In genomic region chr17:66906321-66907278, GRCh38 we compare ENCODE assay signal across 8 cellular contexts. TPM values are rescaled to one million over a fixed set of nuclear protein-coding genes. Genes with fewer than 3 reads are reported as not detected.
DNase-seq lines count a peak whose midpoint lies in the region; ATAC-seq and TF ChIP-seq lines count a peak whose summit lies in the region.

No MANE protein-coding gene starts in this region.

- CTCF ChIA-PET in activated CD4-positive, alpha-beta T cell treated with anti-CD3 and anti-CD28 coated beads, Interleukin-2, amount 10 ng/mL, durations not matched to agents 7 days and 5 days (lab: Charles Lee): no interaction called here

- H3K4me1 ChIP-seq in CD4-positive, CD25-positive, alpha-beta regulatory T cell (ENCODE audit: control insufficient read depth, insufficient read depth, low read length, poor library complexity, severe bottlenecking): no peaks in the 10 kb centered on the region
- H3K4me1 ChIP-seq in liver (ENCODE audit: control insufficient read depth in 4 of 4, insufficient read depth in 4 of 4, low read length in 3 of 4): peaks cover 0 to 6% (median 2%) of the 10 kb centered on the region in 4 donors

- DNase-seq in CD4-positive, CD25-positive, alpha-beta regulatory T cell: peak; percentile 19 to 72 (median 40)
- DNase-seq in NCI-H524 (lab: John Stamatoyannopoulos, UW): peak; percentile 83 to 92
- DNase-seq in activated CD4-positive, alpha-beta T cell treated with anti-CD3 and anti-CD28 coated beads, Interleukin-2, amount 10 ng/mL, durations not matched to agents 7 days and 5 days: peak; percentile 68
- peak; percentile 59 for DNase-seq in dedifferentiated amniotic fluid mesenchymal stem cell (ENCODE audit: extremely low spot score)
- peak; percentile 46 to 65 (median 49) for DNase-seq in stimulated activated CD4-positive, alpha-beta T cell treated with anti-CD3 and anti-CD28 coated beads, TNF-alpha, amount 100 ng/mL, for 24 hours (ENCODE audit: low read depth in 3 of 3)

- no peaks in the 10 kb centered on the region for H3K36me3 ChIP-seq in CD4-positive, CD25-positive, alpha-beta regulatory T cell (ENCODE audit: control insufficient read depth, insufficient read depth, low read length)
- no peaks in the 10 kb centered on the region for H3K36me3 ChIP-seq in liver (ENCODE audit: control insufficient read depth in 4 of 4, insufficient read depth in 3 of 4, low read depth in 1 of 4, low read length in 3 of 4)

- H3K9me3 Mint-ChIP-seq in CD4-positive, CD25-positive, alpha-beta regulatory T cell: no peaks in the 10 kb centered on the region
- H3K9me3 Mint-ChIP-seq in activated CD4-positive, alpha-beta T cell treated with anti-CD3 and anti-CD28 coated beads, Interleukin-2, amount 10 ng/mL, durations not matched to agents 7 days and 5 days: no peaks in the 10 kb centered on the region

- H3K4me3 Mint-ChIP-seq in CD4-positive, CD25-positive, alpha-beta regulatory T cell: no peak overlapping the region
- H3K4me3 Mint-ChIP-seq in activated CD4-positive, alpha-beta T cell treated with anti-CD3 and anti-CD28 coated beads, Interleukin-2, amount 10 ng/mL, durations not matched to agents 7 days and 5 days: no peak overlapping the region

- H3K27ac Mint-ChIP-seq in CD4-positive, CD25-positive, alpha-beta regulatory T cell: no peak overlapping the region
- H3K27ac Mint-ChIP-seq in activated CD4-positive, alpha-beta T cell treated with anti-CD3 and anti-CD28 coated beads, Interleukin-2, amount 10 ng/mL, durations not matched to agents 7 days and 5 days: no peak overlapping the region

- H3K27me3 Mint-ChIP-seq in CD4-positive, CD25-positive, alpha-beta regulatory T cell: peaks cover 14% of the 10 kb centered on the region
- H3K27me3 Mint-ChIP-seq in activated CD4-positive, alpha-beta T cell treated with anti-CD3 and anti-CD28 coated beads, Interleukin-2, amount 10 ng/mL, durations not matched to agents 7 days and 5 days: no peaks in the 10 kb centered on the region

- WGBS in liver: 48% methylated on average over 20 of the region's 20 CpGs

- TF ChIP-seq RAD21 in liver (IDR thresholded peaks at IDR 0.05): peak; percentile 89 to 95

- H3K27ac ChIP-seq in CD4-positive, CD25-positive, alpha-beta regulatory T cell (ENCODE audit: insufficient read depth, low read length, poor library complexity, severe bottlenecking): no peak overlapping the region
- H3K27ac ChIP-seq in liver (ENCODE audit: low read depth in 1 of 2, low read length in 2 of 2): no peak overlapping the region

- no peaks in the 10 kb centered on the region for H3K27me3 ChIP-seq in CD4-positive, CD25-positive, alpha-beta regulatory T cell (ENCODE audit: control insufficient read depth, insufficient read depth, low read length)
- H3K27me3 ChIP-seq in liver (ENCODE audit: control insufficient read depth in 4 of 4, insufficient read depth in 4 of 4, low read length in 3 of 4): peaks cover 0 to 2% (median 0%) of the 10 kb centered on the region in 4 donors

- peaks cover 0 to 7% (median 4%) of the 10 kb centered on the region in 4 donors for H3K4me1 Mint-ChIP-seq in CD4-positive, CD25-positive, alpha-beta regulatory T cell
- H3K4me1 Mint-ChIP-seq in activated CD4-positive, alpha-beta T cell treated with anti-CD3 and anti-CD28 coated beads, Interleukin-2, amount 10 ng/mL, durations not matched to agents 7 days and 5 days: peaks cover 5% of the 10 kb centered on the region

- no peaks in the 10 kb centered on the region for H3K36me3 Mint-ChIP-seq in CD4-positive, CD25-positive, alpha-beta regulatory T cell
- H3K36me3 Mint-ChIP-seq in activated CD4-positive, alpha-beta T cell treated with anti-CD3 and anti-CD28 coated beads, Interleukin-2, amount 10 ng/mL, durations not matched to agents 7 days and 5 days (ENCODE audit: low read depth): no peaks in the 10 kb centered on the region

- H3K4me3 ChIP-seq in CD4-positive, CD25-positive, alpha-beta regulatory T cell (ENCODE audit: low read depth, low read length): no peak overlapping the region
- H3K4me3 ChIP-seq in liver (ENCODE audit: low read depth in 1 of 3, low read length in 3 of 3): no peak overlapping the region

- no peaks in the 10 kb centered on the region for H3K9me3 ChIP-seq in CD4-positive, CD25-positive, alpha-beta regulatory T cell (ENCODE audit: control insufficient read depth in 2 of 2, low read length in 2 of 2)
- no peaks in the 10 kb centered on the region for H3K9me3 ChIP-seq in liver (ENCODE audit: control insufficient read depth in 4 of 4, low read length in 3 of 4)

- ATAC-seq in CD4-positive, CD25-positive, alpha-beta regulatory T cell (ENCODE audit: low read depth in 2 of 2): no peak
- ATAC-seq in HG03175 (IDR thresholded peaks at IDR 0.05; ENCODE audit: unreplicated experiment): peak; percentile 58
- no peak for ATAC-seq in GM19397 (IDR thresholded peaks at IDR 0.05; ENCODE audit: unreplicated experiment)

- POLR2A ChIA-PET in activated CD4-positive, alpha-beta T cell treated with anti-CD3 and anti-CD28 coated beads, Interleukin-2, amount 10 ng/mL, durations not matched to agents 7 days and 5 days (lab: Charles Lee): interaction anchor here (0.6 kb wide), 1 partner anchor 187 kb away, joined by 3 read pairs; no protein-coding TSS in a partner anchor

- H3K9ac ChIP-seq in liver (ENCODE audit: low read depth in 1 of 2, low read length in 2 of 2): no peak overlapping the region

- TF ChIP-seq CTCF in liver (IDR thresholded peaks at IDR 0.05; ENCODE audit: low read depth, low read length, missing input control): peak; percentile 88

TF ChIP-seq in liver, 16 proteins besides CTCF, POLR2A, EP300 and RAD21:
- no peak for TF ChIP-seq GABPA (IDR thresholded peaks at IDR 0.05 in 1 of 2, conservative IDR thresholded peaks at IDR 0.05 in 1 of 2)
- TF ChIP-seq FOXA2 (IDR thresholded peaks at IDR 0.05): no peak
- TF ChIP-seq REST (IDR thresholded peaks at IDR 0.05): no peak
- no peak for TF ChIP-seq NR2F2 (IDR thresholded peaks at IDR 0.05)
- TF ChIP-seq YY1 (IDR thresholded peaks at IDR 0.05): peak; percentile 72
- no peak for TF ChIP-seq SP1 (IDR thresholded peaks at IDR 0.05)

RNA-seq across cellular contexts. Expression of gene CACNG4, which starts 57.9 kb away (rescaled TPM):
- total RNA-seq in CD4-positive, CD25-positive, alpha-beta regulatory T cell: not detected
- polyA plus RNA-seq in CD4-positive, CD25-positive, alpha-beta regulatory T cell: not detected
- total RNA-seq in activated CD4-positive, alpha-beta T cell treated with anti-CD3 and anti-CD28 coated beads, Interleukin-2, amount 10 ng/mL, durations not matched to agents 7 days and 5 days: not detected
- total RNA-seq in liver: under 1 TPM; 0.08 to 0.09 TPM
- under 1 TPM in 1 of 2 donors, not detected in 1; 0.02 TPM for polyA plus RNA-seq in liver
